ENCODE assay signal across 14 cellular contexts in the genomic region with DNA sequence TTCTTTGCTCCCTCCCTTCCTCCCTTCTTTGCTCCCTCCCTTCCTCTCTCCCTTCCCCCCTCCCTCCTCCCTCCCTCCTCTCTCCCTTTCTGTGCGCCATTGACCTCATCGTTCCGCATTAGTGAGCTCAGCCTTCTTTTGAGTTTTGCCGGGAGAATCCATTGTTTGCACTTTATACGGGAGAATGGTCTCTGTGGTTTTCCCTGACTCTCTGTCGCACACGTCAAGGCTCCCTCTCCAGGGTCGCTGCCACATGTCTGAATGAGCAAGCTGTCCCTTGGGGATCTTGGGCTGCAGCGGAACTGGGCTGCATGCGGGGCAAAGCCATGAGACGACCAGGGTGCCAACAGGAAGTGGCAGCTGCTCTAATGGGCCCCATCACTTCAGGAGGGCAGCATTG.
DNase-seq lines count a peak whose midpoint lies in the region; ATAC-seq lines count a peak whose summit lies in the region.
"Had no signal": no experiment of that assay in that cellular context is flagged by ENCODE, and none has a peak within 500 bp of the region (broad histone marks: within the 10 kb centered on the region; RNA-seq: fewer than 3 reads in every experiment).

No MANE protein-coding gene starts in this region.

- H3K4me1 Mint-ChIP-seq in stimulated activated effector memory CD8-positive, alpha-beta T cell treated with anti-CD3 and anti-CD28 coated beads, Interleukin-12 subunit alpha, Interleukin-12 subunit beta, amount 100 ng/mL, for 72 hours: peaks cover 21% of the 10 kb centered on the region

- DNase-seq in NCI-H2196 treated with DMSO at 0.1 percent for 48 hours (lab: John Stamatoyannopoulos, UW; ENCODE audit: unreplicated experiment) (peak; percentile 61), germinal center (ENCODE audit: low spot score) (peak; percentile 24), AML-193 (lab: John Stamatoyannopoulos, UW) (no peak), MG63 (no peak)
- no peak for DNase-seq in activated CD4-positive, alpha-beta T cell treated with anti-CD3 and anti-CD28 coated beads for 1 hour
- DNase-seq in stimulated activated effector memory CD8-positive, alpha-beta T cell treated with anti-CD3 and anti-CD28 coated beads, Interleukin-12 subunit alpha, Interleukin-12 subunit beta, amount 100 ng/mL, for 72 hours (ENCODE audit: low spot score in 2 of 2): no peak
- DNase-seq: activated T-cell treated with anti-CD3 and anti-CD28 coated beads for 4 hours, DND-41, NCI-H1694 had no signal

- H3K27ac Mint-ChIP-seq in stimulated activated effector memory CD8-positive, alpha-beta T cell treated with anti-CD3 and anti-CD28 coated beads, Interleukin-12 subunit alpha, Interleukin-12 subunit beta, amount 100 ng/mL, for 72 hours: no peak overlapping the region
- H3K27ac Mint-ChIP-seq: progenitor cell of endocrine pancreas had no signal

- H3K36me3 ChIP-seq in BLaER1 treated with 17β-estradiol and CSF1 and Interleukin-3, amounts not matched to agents 10 nM and 100 nM: no peaks in the 10 kb centered on the region
- H3K36me3 ChIP-seq in HUES6 (ENCODE audit: control insufficient read depth, insufficient read depth, low read length) (no peaks in the 10 kb centered on the region), MG63 (no peaks in the 10 kb centered on the region)

- H3K9me3 Mint-ChIP-seq in stimulated activated effector memory CD8-positive, alpha-beta T cell treated with anti-CD3 and anti-CD28 coated beads, Interleukin-12 subunit alpha, Interleukin-12 subunit beta, amount 100 ng/mL, for 72 hours: no peaks in the 10 kb centered on the region

- H3K4me1 ChIP-seq in BLaER1 treated with 17β-estradiol and CSF1 and Interleukin-3, amounts not matched to agents 10 nM and 100 nM: peaks cover 23 to 64% (median 44%) of the 10 kb centered on the region in 10 experiments
- peaks cover 35% of the 10 kb centered on the region for H3K4me1 ChIP-seq in HUES6 (ENCODE audit: control insufficient read depth, insufficient read depth, low read length)

- peaks cover 6% of the 10 kb centered on the region for H3K36me3 Mint-ChIP-seq in stimulated activated effector memory CD8-positive, alpha-beta T cell treated with anti-CD3 and anti-CD28 coated beads, Interleukin-12 subunit alpha, Interleukin-12 subunit beta, amount 100 ng/mL, for 72 hours

- H3K4me3 Mint-ChIP-seq in stimulated activated effector memory CD8-positive, alpha-beta T cell treated with anti-CD3 and anti-CD28 coated beads, Interleukin-12 subunit alpha, Interleukin-12 subunit beta, amount 100 ng/mL, for 72 hours: no peak overlapping the region

- H4K20me1 ChIP-seq in BLaER1 treated with 17β-estradiol and CSF1 and Interleukin-3, amounts not matched to agents 10 nM and 100 nM: peaks cover 0 to 30% (median 23%) of the 10 kb centered on the region in 11 experiments; a peak in 15 of 22 replicates

- peak overlapping the region in 1 of 10 experiments; percentile 36; a peak in 1 of 20 replicates for H3K4me3 ChIP-seq in BLaER1 treated with 17β-estradiol and CSF1 and Interleukin-3, amounts not matched to agents 10 nM and 100 nM
- H3K4me3 ChIP-seq in HUES6 (ENCODE audit: low read depth, low read length) (peak overlapping the region; percentile 2; the same call in 1 of the 2 replicates), MG63 (no peak overlapping the region)

- H3K27me3 ChIP-seq in BLaER1 treated with 17β-estradiol and CSF1 and Interleukin-3, amounts not matched to agents 10 nM and 100 nM: peaks cover 0 to 30% (median 0%) of the 10 kb centered on the region in 11 experiments; a peak in 7 of 22 replicates
- H3K27me3 ChIP-seq in HUES6 (ENCODE audit: control insufficient read depth, insufficient read depth, low read length) (peaks cover 48% of the 10 kb centered on the region), MG63 (0 out of 2 replicates have a peak, but pooled peaks cover 2% of the 10 kb centered on the region)

- peak overlapping the region in 8 of 11 experiments; percentile 27 to 73 (median 46); a peak in 14 of 22 replicates for H3K27ac ChIP-seq in BLaER1 treated with 17β-estradiol and CSF1 and Interleukin-3, amounts not matched to agents 10 nM and 100 nM
- no peak overlapping the region for H3K27ac ChIP-seq in HUES6 (ENCODE audit: low read depth, low read length)

- no peaks in the 10 kb centered on the region for H3K9me3 ChIP-seq in BLaER1 treated with 17β-estradiol and CSF1 and Interleukin-3, amounts not matched to agents 10 nM and 100 nM (replicated peaks in 1 of 11)
- no peaks in the 10 kb centered on the region for H3K9me3 ChIP-seq in HUES6 (ENCODE audit: control insufficient read depth, insufficient read depth, low read depth, low read length)
- no peaks in the 10 kb centered on the region for H3K9me3 ChIP-seq in MG63

- H3K4me2 ChIP-seq in BLaER1 treated with 17β-estradiol and CSF1 and Interleukin-3, amounts not matched to agents 10 nM and 100 nM: peak overlapping the region; percentile 65 to 89 (median 81)

- H3K9ac ChIP-seq in BLaER1 treated with 17β-estradiol and CSF1 and Interleukin-3, amounts not matched to agents 10 nM and 100 nM: peak overlapping the region in 2 of 11 experiments; percentile 26 to 31; a peak in 3 of 22 replicates
- no peak overlapping the region for H3K9ac ChIP-seq in HUES6 (ENCODE audit: low read length)

- ATAC-seq in stimulated activated effector memory CD8-positive, alpha-beta T cell treated with anti-CD3 and anti-CD28 coated beads, Interleukin-12 subunit alpha, Interleukin-12 subunit beta, amount 100 ng/mL, for 72 hours: no peak
- ATAC-seq: activated CD4-positive, CD25-positive, alpha-beta regulatory T cell treated with anti-CD3 and anti-CD28 coated beads, Interleukin-2, amount 50 U/mL, for 24 hours; Panc1 had no signal

Comparison
In these comparisons a context has a peak if more than half of its experiments do, and no peak if none do; other contexts are left out.
1. DNase-seq: peak in NCI-H2196 treated with DMSO at 0.1 percent for 48 hours (single experiment) and germinal center (single experiment); none in AML-193 (0 of 2), activated CD4-positive, alpha-beta T cell treated with anti-CD3 and anti-CD28 coated beads for 1 hour (single experiment), stimulated activated effector memory CD8-positive, alpha-beta T cell treated with anti-CD3 and anti-CD28 coated beads, Interleukin-12 subunit alpha, Interleukin-12 subunit beta, amount 100 ng/mL, for 72 hours (0 of 2) and MG63 (single experiment).